In genomic region chr3:194084284-194084683, GRCh38 we compare ENCODE assay signal across 8 cellular contexts.
DNase-seq lines count a peak whose midpoint lies in the region; ATAC-seq lines count a peak whose summit lies in the region.
"Had no signal": no experiment of that assay in that cellular context is flagged by ENCODE, and none has a peak within 500 bp of the region (broad histone marks: within the 10 kb centered on the region; RNA-seq: fewer than 3 reads in every experiment).

No MANE protein-coding gene starts in this region.

- H3K36me3 Mint-ChIP-seq in memory B cell: no peaks in the 10 kb centered on the region
- H3K36me3 Mint-ChIP-seq: type B pancreatic cell had no signal

- DNase-seq in memory B cell (ENCODE audit: low spot score in 2 of 2): no peak
- DNase-seq in NCI-H146 (lab: John Stamatoyannopoulos, UW): no peak
- DNase-seq in effector CD8-positive, alpha-beta T cell (lab: John Stamatoyannopoulos, UW): no peak
- DNase-seq in activated gamma-delta T cell (lab: John Stamatoyannopoulos, UW): no peak

- ATAC-seq in GM18870 (IDR thresholded peaks at IDR 0.05; ENCODE audit: unreplicated experiment) (peak; percentile 93), GM21515 (IDR thresholded peaks at IDR 0.05; ENCODE audit: unreplicated experiment) (peak; percentile 97), HG03159 (IDR thresholded peaks at IDR 0.05; ENCODE audit: unreplicated experiment) (peak; percentile 97), memory B cell (ENCODE audit: low read depth) (peak; percentile 96)

- H3K4me3 Mint-ChIP-seq in memory B cell: no peak overlapping the region
- H3K4me3 Mint-ChIP-seq: type B pancreatic cell had no signal

- H3K4me1 Mint-ChIP-seq in memory B cell: peaks cover 20% of the 10 kb centered on the region

- H3K27me3 Mint-ChIP-seq in memory B cell: peaks cover 6% of the 10 kb centered on the region

- H3K27ac Mint-ChIP-seq in memory B cell: no peak overlapping the region
- H3K27ac Mint-ChIP-seq: type B pancreatic cell had no signal

- H3K9me3 Mint-ChIP-seq in memory B cell: no peaks in the 10 kb centered on the region
- H3K9me3 Mint-ChIP-seq: type B pancreatic cell had no signal
